ENCODE assay signal across 8 cellular contexts in genomic region chr5:87400305-87400899, GRCh38. TPM values are rescaled to one million over a fixed set of nuclear protein-coding genes. Genes with fewer than 3 reads are reported as not detected.
DNase-seq lines count a peak whose midpoint lies in the region; ATAC-seq and TF ChIP-seq lines count a peak whose summit lies in the region.

No MANE protein-coding gene starts in this region.

- in situ Hi-C loops in brain microvascular endothelial cell (cut with HindIII; ENCODE audit: low pct_ligation_motif_present, low sequenced_read_pairs), result no loop called here

- no peak overlapping the region for H3K27ac ChIP-seq in brain microvascular endothelial cell

- peak; percentile 24 for TF ChIP-seq CTCF in AG04449 (IDR thresholded peaks at IDR 0.05; ENCODE audit: insufficient read depth, low read length, missing control alignments)
- peak; percentile 10; the same call in 1 of the 2 replicates for TF ChIP-seq CTCF in GM12875 (IDR thresholded peaks at IDR 0.05; ENCODE audit: borderline replicate concordance, insufficient read depth, low read depth, low read length)
- TF ChIP-seq CTCF in brain microvascular endothelial cell (IDR thresholded peaks at IDR 0.05; ENCODE audit: low read depth, low read length, missing control alignments), result peak; percentile 38

- POLR2A ChIA-PET in AG04449 (lab: Yijun Ruan, JAX), result no interaction called here

- no peak for DNase-seq in AG04449 (ENCODE audit: low read depth, low spot score)
- DNase-seq in NCI-H2171 (lab: John Stamatoyannopoulos, UW), result peak; percentile 2
- DNase-seq in brain microvascular endothelial cell, result no peak
- DNase-seq in left lobe of liver (ENCODE audit: low spot score), result no peak
- no peak for DNase-seq in GF-D8 (lab: John Stamatoyannopoulos, UW)
- no peak for DNase-seq in NK-92 treated with Interleukin-12 subunit alpha and Interleukin-12 subunit beta, amount 100 ng/mL, for 24 hours (lab: John Stamatoyannopoulos, UW)

- H3K36me3 ChIP-seq in brain microvascular endothelial cell (replicated peaks), result peaks cover 53% of the 10 kb centered on the region

- CTCF ChIA-PET in AG04449 (lab: Yijun Ruan, JAX), result interaction anchor here (0.7 to 7.2 kb wide), 34 partner anchors 8 to 520 kb away, joined by 3 to 105 read pairs (median 4); no protein-coding TSS in a partner anchor

- H3K27me3 ChIP-seq in brain microvascular endothelial cell (replicated peaks), result no peaks in the 10 kb centered on the region

- ATAC-seq in HG02870 (IDR thresholded peaks at IDR 0.05; ENCODE audit: unreplicated experiment) (peak; percentile 69), left lobe of liver (peak; percentile 89)

- H3K4me3 ChIP-seq in AG04449 (ENCODE audit: low read depth, low read length), result no peak overlapping the region
- no peak overlapping the region for H3K4me3 ChIP-seq in GM12875 (ENCODE audit: low read depth, low read length)
- no peak overlapping the region for H3K4me3 ChIP-seq in brain microvascular endothelial cell (ENCODE audit: low read depth, low read length)

RNA-seq across cellular contexts. Expression of gene CCNH, which starts 12.3 kb away (rescaled TPM):
- total RNA-seq in left lobe of liver, result 19.2 TPM
